In the genomic region with DNA sequence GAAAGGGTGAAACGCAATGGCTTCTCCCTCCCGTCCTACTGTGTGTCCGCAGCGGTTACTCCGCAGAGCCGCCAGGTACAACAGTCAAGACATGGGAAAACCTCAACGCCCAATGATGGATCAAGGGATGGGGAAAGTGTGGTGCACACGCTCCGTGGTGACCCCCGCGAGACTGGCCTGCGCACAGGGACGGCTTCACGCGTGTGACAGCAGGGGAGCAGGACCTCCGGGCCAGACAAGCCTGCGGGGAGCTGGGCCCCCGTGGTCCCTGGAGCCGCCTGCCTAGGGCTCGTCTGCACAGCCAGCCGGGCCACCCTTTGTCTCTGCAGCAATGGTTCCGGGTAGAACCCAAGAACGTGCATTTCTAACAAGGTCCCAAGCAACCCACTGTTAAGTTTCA, we compare ENCODE assay signal across 15 cellular contexts. TPM values are rescaled to one million over a fixed set of nuclear protein-coding genes. Genes with fewer than 3 reads are reported as not detected.
DNase-seq lines count a peak whose midpoint lies in the region; ATAC-seq, FAIRE-seq and TF ChIP-seq lines count a peak whose summit lies in the region.
"Had no signal": no experiment of that assay in that cellular context is flagged by ENCODE, and none has a peak within 500 bp of the region (broad histone marks: within the 10 kb centered on the region; RNA-seq: fewer than 3 reads in every experiment).

No MANE protein-coding gene starts in this region.

- POLR2A ChIA-PET in H1 (lab: Charles Lee; ENCODE audit: partially characterized antibody), result interaction anchor here (0.6 kb wide), 1 partner anchor 936 kb away, joined by 3 read pairs; no protein-coding TSS in a partner anchor

- H2BK5ac ChIP-seq in H1 (ENCODE audit: low read depth, low read length) (0 out of 2 replicates have a peak overlapping the region, but pooled peaks have one; percentile 16), neuronal stem cell (ENCODE audit: low read length) (no peak overlapping the region)

- no peak overlapping the region for H2BK12ac ChIP-seq in H1 (ENCODE audit: low read depth, low read length)
- no peak overlapping the region for H2BK12ac ChIP-seq in neuronal stem cell (ENCODE audit: low read length)

- no peak for TF ChIP-seq POLR2A in H1 (IDR thresholded peaks at IDR 0.05; ENCODE audit: control extremely low read depth in 1 of 2, low read depth in 2 of 2, low read length in 2 of 2)

- H3K4me1 ChIP-seq in BLaER1 (peaks cover 100% of the 10 kb centered on the region), H1 (replicated peaks in 1 of 4; ENCODE audit: control insufficient read depth in 3 of 4, insufficient read depth in 4 of 4, low read length in 3 of 4) (peaks cover 0 to 4% (median 4%) of the 10 kb centered on the region in 4 experiments; a peak in 5 of 7 replicates), neuronal stem cell (ENCODE audit: control insufficient read depth in 2 of 2, insufficient read depth in 1 of 2, low read depth in 1 of 2, low read length in 2 of 2) (peaks cover 12 to 20% of the 10 kb centered on the region in 2 donors), mammary epithelial cell (ENCODE audit: insufficient read depth, low read length) (peaks cover 10% of the 10 kb centered on the region)
- H3K4me1 ChIP-seq: HAP-1 had no signal

- H4K8ac ChIP-seq in H1 (ENCODE audit: extremely low read depth, insufficient read depth, low read length), result no peak overlapping the region
- H4K8ac ChIP-seq in neuronal stem cell (ENCODE audit: low read depth, low read length), result no peak overlapping the region

- H3K4me2 ChIP-seq in BLaER1 (peak overlapping the region; percentile 84), H1 (ENCODE audit: insufficient read depth in 1 of 2, low read depth in 2 of 2, low read length in 2 of 2) (no peak overlapping the region), neuronal stem cell (ENCODE audit: insufficient read depth, low read length, poor library complexity, severe bottlenecking) (no peak overlapping the region), mammary epithelial cell (ENCODE audit: insufficient read depth, low read depth, low read length) (no peak overlapping the region)

- TF ChIP-seq CTCF in H1 (IDR thresholded peaks at IDR 0.05; ENCODE audit: control extremely low read depth in 1 of 3, insufficient read depth in 1 of 3, low read depth in 1 of 3, low read length in 3 of 3) (no peak), mammary epithelial cell (conservative IDR thresholded peaks at IDR 0.05 in 1 of 2, IDR thresholded peaks at IDR 0.05 in 1 of 2; ENCODE audit: extremely low read depth in 1 of 2, insufficient read depth in 1 of 2, low read depth in 1 of 2, low read length in 2 of 2) (no peak)

- H3K27me3 ChIP-seq in BLaER1, result no peaks in the 10 kb centered on the region
- H3K27me3 ChIP-seq in H1 (replicated peaks in 1 of 4; ENCODE audit: control insufficient read depth in 3 of 4, extremely low read depth in 1 of 4, insufficient read depth in 3 of 4, low read length in 3 of 4), result no peaks in the 10 kb centered on the region
- no peaks in the 10 kb centered on the region for H3K27me3 ChIP-seq in neuronal stem cell (ENCODE audit: control insufficient read depth in 3 of 3, insufficient read depth in 3 of 3, low read depth in 1 of 3, low read length in 3 of 3)
- H3K27me3 ChIP-seq in mammary epithelial cell (ENCODE audit: insufficient read depth, low read length), result no peaks in the 10 kb centered on the region

- no peaks in the 10 kb centered on the region for H3K23me2 ChIP-seq in H1 (ENCODE audit: low read depth, low read length)

- H4K91ac ChIP-seq in H1 (replicated peaks; ENCODE audit: insufficient read length, low read length) (no peak overlapping the region), neuronal stem cell (ENCODE audit: low read depth, low read length, poor library complexity) (no peak overlapping the region)

- TF ChIP-seq RAD21 in H1 (IDR thresholded peaks at IDR 0.05 in 1 of 2, conservative IDR thresholded peaks at IDR 0.05 in 1 of 2; ENCODE audit: low read depth in 2 of 2, low read length in 2 of 2), result no peak

- no peak for FAIRE-seq in H1 (lab: Jason Lieb, UNC)
- FAIRE-seq: HTR-8/SVneo had no signal

- H3K23ac ChIP-seq in H1 (ENCODE audit: insufficient read length) (no peak overlapping the region), neuronal stem cell (ENCODE audit: low read depth, low read length, poor library complexity) (peak overlapping the region; percentile 13)

- no peak overlapping the region for H2AK5ac ChIP-seq in H1 (ENCODE audit: low read depth, low read length)
- no peak overlapping the region for H2AK5ac ChIP-seq in neuronal stem cell (ENCODE audit: low read depth, low read length)

- BruUV-seq in mammary epithelial cell (replicated peaks; lab: Mats Ljungman, UMichigan), result no TSS peak

- dilution Hi-C loops in mammary epithelial cell (cut with HindIII; ENCODE audit: low sequenced_read_pairs), result no loop called here

- no peak overlapping the region for H3K27ac ChIP-seq in BLaER1
- no peak overlapping the region for H3K27ac ChIP-seq in H1 (ENCODE audit: low read depth, low read length)
- H3K27ac ChIP-seq in neuronal stem cell (replicated peaks; ENCODE audit: low read length), result no peak overlapping the region
- no peak overlapping the region for H3K27ac ChIP-seq in mammary epithelial cell (ENCODE audit: insufficient read depth, low read depth, low read length)
- H3K27ac ChIP-seq: 22Rv1 had no signal

- no peak overlapping the region for H2AFZ ChIP-seq in H1 (ENCODE audit: low read length)
- no peak overlapping the region for H2AFZ ChIP-seq in neuronal stem cell (ENCODE audit: low read length)
- H2AFZ ChIP-seq in mammary epithelial cell (ENCODE audit: low read depth, low read length), result no peak overlapping the region

- H3K18ac ChIP-seq in H1 (ENCODE audit: extremely low read depth, low read length), result no peak overlapping the region
- H3K18ac ChIP-seq in neuronal stem cell (ENCODE audit: low read length), result no peak overlapping the region

- H2BK20ac ChIP-seq in H1 (ENCODE audit: low read length), result no peak overlapping the region

- peak; percentile 30 for DNase-seq in Right ventricle myocardium inferior (ENCODE audit: missing footprints)
- no peak for DNase-seq in cardiac septum (ENCODE audit: low spot score)
- DNase-seq in H1 (ENCODE audit: low read depth in 1 of 2, low spot score in 2 of 2), result no peak
- no peak for DNase-seq in neuronal stem cell (ENCODE audit: low spot score)
- DNase-seq in pons (ENCODE audit: low spot score), result no peak
- no peak for DNase-seq in mammary epithelial cell
- DNase-seq: Calu3; CD4-positive, CD25-positive, alpha-beta regulatory T cell; DMS 273 treated with DMSO at 0.1 percent for 48 hours; GOT3 had no signal

- no peaks in the 10 kb centered on the region; the same call in 1 of the 2 replicates for H3K36me3 ChIP-seq in BLaER1
- H3K36me3 ChIP-seq in H1 (ENCODE audit: control insufficient read depth in 2 of 4, insufficient read depth in 4 of 4, low read length in 3 of 4), result no peaks in the 10 kb centered on the region
- H3K36me3 ChIP-seq in neuronal stem cell (replicated peaks in 1 of 2; ENCODE audit: control insufficient read depth in 2 of 2, insufficient read depth in 2 of 2, low read length in 2 of 2), result no peaks in the 10 kb centered on the region
- no peaks in the 10 kb centered on the region for H3K36me3 ChIP-seq in mammary epithelial cell (ENCODE audit: insufficient read depth, low read length)
- H3K36me3 ChIP-seq: HAP-1 had no signal

- H3K4ac ChIP-seq in H1 (replicated peaks; ENCODE audit: insufficient read length, low read depth, low read length), result no peak overlapping the region
- H3K4ac ChIP-seq in neuronal stem cell (ENCODE audit: low read length), result no peak overlapping the region

- WGBS in H1 (ENCODE audit: extremely low coverage in 1 of 2, insufficient coverage in 1 of 2, insufficient read length in 1 of 2, insufficient replicate concordance in 2 of 2, low coverage in 1 of 2, low lambda C conversion rate in 2 of 2, missing lambda C conversion rate in 1 of 2), 2 experiments, result 97% methylated on average over 23 of the region's 23 CpGs; no CpG with 5 or more reads in 1 of the 2 experiments
- WGBS in neuronal stem cell (ENCODE audit: extremely low coverage in 2 of 2, insufficient read length in 2 of 2, insufficient replicate concordance in 1 of 2), 2 donors, result no CpG with 5 or more reads among the region's 23 CpGs
- WGBS in mammary epithelial cell (ENCODE audit: low coverage, missing lambda C conversion rate), result 96% methylated on average over 6 of the region's 23 CpGs

- H4K5ac ChIP-seq in H1 (ENCODE audit: insufficient read length, low read depth, low read length), result no peak overlapping the region

- H3K56ac ChIP-seq in H1 (replicated peaks; ENCODE audit: insufficient read length, low read depth, low read length), result no peak overlapping the region

- H3K9me3 ChIP-seq in BLaER1 (no peaks in the 10 kb centered on the region), H1 (ENCODE audit: insufficient read depth in 2 of 2, low read depth in 1 of 2, low read length in 1 of 2) (no peaks in the 10 kb centered on the region), neuronal stem cell (replicated peaks in 1 of 2; ENCODE audit: control insufficient read depth in 2 of 2, insufficient read depth in 1 of 2, low read depth in 1 of 2, low read length in 2 of 2) (no peaks in the 10 kb centered on the region), mammary epithelial cell (replicated peaks; ENCODE audit: insufficient read depth, low read length) (no peaks in the 10 kb centered on the region)
- H3K9me3 ChIP-seq: HAP-1 had no signal

- H3K79me1 ChIP-seq in H1 (ENCODE audit: low read depth, low read length) (peaks cover 13% of the 10 kb centered on the region; the same call in 1 of the 2 replicates), neuronal stem cell (ENCODE audit: low read depth, low read length) (peaks cover 19% of the 10 kb centered on the region)

- H3K4me3 ChIP-seq in BLaER1 (no peak overlapping the region), H1 (ENCODE audit: extremely low read depth in 1 of 4, insufficient read depth in 2 of 4, low read depth in 3 of 4, low read length in 4 of 4) (no peak overlapping the region), neuronal stem cell (ENCODE audit: low read length in 2 of 2) (no peak overlapping the region), mammary epithelial cell (replicated peaks in 1 of 3; ENCODE audit: insufficient read depth in 1 of 3, low read depth in 2 of 3, low read length in 3 of 3) (no peak overlapping the region)
- H3K4me3 ChIP-seq: HAP-1 had no signal

- CTCF ChIA-PET in H1 (lab: Charles Lee; ENCODE audit: partially characterized antibody) (interaction anchor here (1.0 to 2.1 kb wide), 6 partner anchors 12 to 64 kb away, joined by 3 to 9 read pairs (median 3); no protein-coding TSS in a partner anchor), mammary epithelial cell (lab: Charles Lee; ENCODE audit: low non-redundant PET) (no interaction called here)

- H3K9ac ChIP-seq in BLaER1 (no peak overlapping the region), H1 (replicated peaks in 1 of 4; ENCODE audit: extremely low read depth in 1 of 4, low read depth in 3 of 4, low read length in 3 of 4) (no peak overlapping the region), neuronal stem cell (ENCODE audit: low read depth, low read length, poor library complexity) (peak overlapping the region; percentile 73), mammary epithelial cell (ENCODE audit: insufficient read depth, low read length) (no peak overlapping the region)

- no peak overlapping the region for H2BK15ac ChIP-seq in H1 (ENCODE audit: low read length)
- H2BK15ac ChIP-seq in neuronal stem cell (ENCODE audit: low read length), result no peak overlapping the region

- peaks cover 0 to 20% of the 10 kb centered on the region in 2 experiments; a peak in 1 of 4 replicates for H3K79me2 ChIP-seq in H1 (ENCODE audit: control insufficient read depth in 1 of 2, insufficient read depth in 2 of 2, low read length in 2 of 2)
- peaks cover 97% of the 10 kb centered on the region for H3K79me2 ChIP-seq in mammary epithelial cell (ENCODE audit: insufficient read depth, low read length)

- H3K14ac ChIP-seq in H1 (ENCODE audit: insufficient read length) (no peak overlapping the region), neuronal stem cell (ENCODE audit: low read length) (no peak overlapping the region)

- H4K20me1 ChIP-seq in BLaER1 (peaks cover 100% of the 10 kb centered on the region), H1 (replicated peaks in 1 of 2; ENCODE audit: control insufficient read depth in 1 of 2, insufficient read depth in 2 of 2, low read length in 2 of 2) (peaks cover 12 to 20% of the 10 kb centered on the region in 2 experiments), mammary epithelial cell (ENCODE audit: insufficient read depth, low read length) (peaks cover 17% of the 10 kb centered on the region)

- no peak for TF ChIP-seq EP300 in H1 (IDR thresholded peaks at IDR 0.05; ENCODE audit: borderline replicate concordance in 1 of 2, low read depth in 2 of 2, low read length in 2 of 2)

- in situ Hi-C loops in mammary epithelial cell (cut with MboI; ENCODE audit: low sequenced_read_pairs in 2 of 2), result no loop called here

- ATAC-seq in Right ventricle myocardium inferior (no peak), GM21515 (IDR thresholded peaks at IDR 0.05; ENCODE audit: unreplicated experiment) (no peak)

- intact Hi-C loops in Right ventricle myocardium inferior (cut with DNase I), result loop anchor here (5.0 to 10.0 kb wide), 3 partner anchors 41 to 256 kb away; no protein-coding TSS in a partner anchor
- intact Hi-C loops in cardiac septum (cut with DNase I), result loop anchor here (5.0 kb wide), 2 partner anchors 61 to 316 kb away; no protein-coding TSS in a partner anchor
- intact Hi-C loops in mammary epithelial cell (cut with micrococcal nuclease), result loop anchor here (5.0 to 10.0 kb wide), 2 partner anchors 211 to 404 kb away; partner anchors contain the start of gene TOLLIP

- H2BK120ac ChIP-seq in H1 (replicated peaks; ENCODE audit: low read depth, low read length) (no peak overlapping the region), neuronal stem cell (ENCODE audit: low read depth, low read length) (no peak overlapping the region)

RNA-seq across cellular contexts. Expression of gene MOB2, which starts 31.7 kb away (rescaled TPM):
- total RNA-seq in Right ventricle myocardium inferior (48.7 TPM), cardiac septum (48.5 TPM), mammary epithelial cell (10 to 100 TPM; 26.5 to 30.0 TPM)
- 18.3 and 18.6 TPM in 2 replicates for total RNA-seq in H1 (2021; fragmentation: NEBNext Ultra II Directional; extraction: Animal tissue kit (Norgen Biotek cat#: 25700))
- polyA plus RNA-seq in H1 (2011; rRNA removed) (28.2 and 28.5 TPM in 2 replicates), mammary epithelial cell (30.9 TPM)
- polyA plus RNA-seq in H1 (2011; cell fraction: cytosol; rRNA removed), result 37.2 TPM
- polyA plus RNA-seq in H1 (2011; cell fraction: nucleus; rRNA removed), result 34.8 TPM
- 15.1 to 24.8 TPM (median 22.8 TPM) in 4 replicates for polyA plus RNA-seq in H1 (2012, experiment 1 of 2)
- 22.6 TPM for polyA plus RNA-seq in H1 (2012, experiment 2 of 2)
- polyA plus RNA-seq in H1 (2013, experiment 1 of 2), result 9.6 TPM
- polyA plus RNA-seq in H1 (2013, experiment 2 of 2), result 9.7 TPM
- 33.6 and 38.3 TPM in 2 replicates for polyA minus RNA-seq in H1 (2011; rRNA and poly(A)+ RNA removed)
- 17.2 TPM for polyA minus RNA-seq in H1 (2011; cell fraction: cytosol; rRNA and poly(A)+ RNA removed)
- polyA minus RNA-seq in H1 (2011; cell fraction: nucleus; rRNA and poly(A)+ RNA removed), result 14.7 TPM
- polyA plus RNA-seq in neuronal stem cell (2013, experiment 1 of 2), result 11.1 TPM
- polyA plus RNA-seq in neuronal stem cell (2013, experiment 2 of 2), result 11.5 TPM
- 32.8 TPM for polyA minus RNA-seq in mammary epithelial cell

RNA-seq across cellular contexts. Expression of gene DUSP8, which starts 53.8 kb away (rescaled TPM):
- total RNA-seq in Right ventricle myocardium inferior, result 10.5 TPM
- total RNA-seq in cardiac septum, result 36.9 TPM
- 2.1 and 2.8 TPM in 2 replicates for total RNA-seq in H1 (2021; fragmentation: NEBNext Ultra II Directional; extraction: Animal tissue kit (Norgen Biotek cat#: 25700))
- 3.6 and 4.1 TPM in 2 replicates for polyA plus RNA-seq in H1 (2011; rRNA removed)
- polyA plus RNA-seq in H1 (2011; cell fraction: cytosol; rRNA removed), result 2.4 TPM
- 4.9 TPM for polyA plus RNA-seq in H1 (2011; cell fraction: nucleus; rRNA removed)
- 2.1 to 5.2 TPM (median 4.3 TPM) in 4 replicates for polyA plus RNA-seq in H1 (2012, experiment 1 of 2)
- polyA plus RNA-seq in H1 (2012, experiment 2 of 2), result 1.3 TPM
- polyA plus RNA-seq in H1 (2013, experiment 1 of 2), result 1.7 TPM
- polyA plus RNA-seq in H1 (2013, experiment 2 of 2), result 2.1 TPM
- 0.90 and 5.2 TPM in 2 replicates for polyA minus RNA-seq in H1 (2011; rRNA and poly(A)+ RNA removed)
- 2.0 TPM for polyA minus RNA-seq in H1 (2011; cell fraction: cytosol; rRNA and poly(A)+ RNA removed)
- 1.7 TPM for polyA minus RNA-seq in H1 (2011; cell fraction: nucleus; rRNA and poly(A)+ RNA removed)
- 5.8 TPM for polyA plus RNA-seq in neuronal stem cell (2013, experiment 1 of 2)
- 6.1 TPM for polyA plus RNA-seq in neuronal stem cell (2013, experiment 2 of 2)
- total RNA-seq in mammary epithelial cell, result 1 to 10 TPM; 1.2 to 1.4 TPM
- 0.33 TPM for polyA plus RNA-seq in mammary epithelial cell
- not detected for polyA minus RNA-seq in mammary epithelial cell
